ENCODE assay signal across 1 cellular context in the genomic region with DNA sequence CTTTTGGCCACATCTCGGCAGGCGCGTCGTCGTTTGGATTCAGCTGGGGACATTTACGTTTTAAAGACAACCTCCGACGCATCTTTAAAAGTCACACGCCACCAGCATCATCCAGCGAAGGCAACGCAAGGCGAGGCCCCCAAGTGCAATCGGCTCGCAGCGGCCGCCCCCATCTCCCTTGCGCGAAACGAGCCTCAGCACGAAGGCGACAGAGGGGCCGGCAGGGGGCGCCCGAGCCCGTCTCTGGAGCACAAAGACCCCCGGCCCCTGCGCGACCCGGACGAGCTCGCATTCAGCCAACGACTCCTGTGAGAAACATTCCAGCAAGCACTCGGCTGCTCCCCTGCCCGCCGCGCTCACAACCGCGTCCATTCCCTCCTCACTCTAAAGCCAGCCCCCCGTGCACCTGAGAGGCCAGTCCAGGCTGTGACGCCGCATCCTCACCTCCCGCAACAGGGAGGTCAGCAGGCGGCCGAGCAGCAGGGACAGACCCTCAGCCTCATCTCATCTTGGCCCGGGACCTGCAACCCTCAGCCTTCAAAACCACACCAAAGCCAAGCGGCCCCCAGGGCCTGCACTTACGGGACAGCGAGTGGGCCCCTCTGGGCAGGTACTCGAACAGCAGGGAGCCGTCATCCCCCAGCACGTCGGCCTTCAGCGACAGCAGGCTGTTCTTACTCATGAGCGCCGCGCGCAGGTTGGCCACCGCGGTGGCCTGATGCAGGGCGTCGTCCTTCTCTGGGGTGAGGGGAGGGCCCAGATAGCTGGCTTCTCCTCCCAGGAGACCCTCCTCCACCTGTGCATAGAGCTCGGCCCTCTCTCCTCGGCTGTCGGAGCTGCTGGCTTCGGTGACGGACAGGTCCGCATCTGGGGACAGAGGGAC.
TF ChIP-seq lines count a peak whose summit lies in the region.

No MANE protein-coding gene starts in this region.

TF ChIP-seq in endothelial cell of umbilical vein, 7 proteins besides CTCF, POLR2A, EP300 and RAD21 (continued from another document):
- no peak for TF ChIP-seq FOS (IDR thresholded peaks at IDR 0.05; ENCODE audit: borderline replicate concordance, insufficient read depth, low read length)
